ENCODE assay signal across 17 cellular contexts in the genomic region with DNA sequence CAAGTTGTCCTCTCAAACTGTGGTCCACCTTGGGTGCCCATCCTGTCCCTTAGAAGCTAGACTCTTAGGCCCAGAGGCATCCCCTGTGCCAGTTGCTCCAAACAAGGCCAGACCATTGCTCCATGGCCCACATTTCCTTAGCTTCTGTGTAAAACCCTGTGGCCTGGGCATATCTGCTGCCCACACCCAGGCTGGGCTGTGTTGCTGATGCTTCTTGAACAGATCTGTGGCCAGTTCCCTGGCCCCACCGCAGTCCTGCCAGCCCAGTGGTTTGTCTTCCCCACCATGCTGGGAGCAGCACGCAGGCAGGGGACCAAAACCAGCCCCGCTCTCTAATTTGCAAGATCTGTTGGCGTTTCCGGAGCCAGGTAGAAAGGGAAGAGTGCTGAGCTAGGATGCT.
DNase-seq lines count a peak whose midpoint lies in the region; TF ChIP-seq lines count a peak whose summit lies in the region.
"Had no signal": no experiment of that assay in that cellular context is flagged by ENCODE, and none has a peak within 500 bp of the region (broad histone marks: within the 10 kb centered on the region; RNA-seq: fewer than 3 reads in every experiment).

No MANE protein-coding gene starts in this region.

- no peak overlapping the region for H2AK5ac ChIP-seq in H9 (ENCODE audit: insufficient read length, low read length)
- H2AK5ac ChIP-seq in neuronal stem cell (ENCODE audit: low read depth, low read length), result peak overlapping the region; percentile 17

- no peak overlapping the region for H3T11ph ChIP-seq in H9 (ENCODE audit: low read length)

- H3K9ac ChIP-seq in H9 (ENCODE audit: extremely low read depth, insufficient read length, low read length) (no peak overlapping the region), MM.1S (ENCODE audit: low read length) (no peak overlapping the region), iPS-20b (ENCODE audit: low read depth, low read length) (peak overlapping the region; percentile 52; the same call in 1 of the 2 replicates), neuronal stem cell (ENCODE audit: low read depth, low read length, poor library complexity) (no peak overlapping the region)

- H3K36me3 Mint-ChIP-seq in H9 (ENCODE audit: insufficient read depth in 1 of 3, low read depth in 3 of 3) (peaks cover 0 to 1% (median 0%) of the 10 kb centered on the region in 3 experiments; a peak in 3 of 7 replicates), type B pancreatic cell (no peaks in the 10 kb centered on the region)

- H2BK5ac ChIP-seq in H9 (ENCODE audit: insufficient read length, low read length) (no peak overlapping the region), neuronal stem cell (ENCODE audit: low read length) (no peak overlapping the region)

- no peak overlapping the region for H3K4ac ChIP-seq in H9 (ENCODE audit: low read depth, low read length)
- no peak overlapping the region for H3K4ac ChIP-seq in neuronal stem cell (ENCODE audit: low read length)

- H3K27ac Mint-ChIP-seq in H9 (peak overlapping the region in 2 of 3 experiments; percentile 16 to 95; a peak in 2 of 7 replicates), type B pancreatic cell (no peak overlapping the region)
- H3K27ac Mint-ChIP-seq: B cell; CD4-positive, alpha-beta T cell had no signal

- H3K4me1 ChIP-seq in H9 (ENCODE audit: insufficient read depth, low read length) (no peaks in the 10 kb centered on the region), MM.1S (ENCODE audit: low read length) (peaks cover 13% of the 10 kb centered on the region), iPS-20b (ENCODE audit: insufficient read depth, low read length) (peaks cover 20% of the 10 kb centered on the region), neuronal stem cell (ENCODE audit: control insufficient read depth in 2 of 2, insufficient read depth in 1 of 2, low read depth in 1 of 2, low read length in 2 of 2) (peaks cover 3% of the 10 kb centered on the region in 2 donors)

- H3K4me3 ChIP-seq in MM.1S (ENCODE audit: low read length), result no peak overlapping the region
- no peak overlapping the region for H3K4me3 ChIP-seq in iPS-20b (ENCODE audit: low read length)
- H3K4me3 ChIP-seq in neuronal stem cell (ENCODE audit: low read length in 2 of 2), result no peak overlapping the region

- H3K9me2 ChIP-seq in MM.1S (replicated peaks; ENCODE audit: insufficient read depth, low read length), result no peaks in the 10 kb centered on the region

- H3K14ac ChIP-seq in H9 (ENCODE audit: insufficient read depth, low read length) (no peak overlapping the region), neuronal stem cell (ENCODE audit: low read length) (no peak overlapping the region)

- H3K79me1 ChIP-seq in H9 (ENCODE audit: insufficient read depth, low read depth, low read length, poor library complexity, severe bottlenecking), result no peaks in the 10 kb centered on the region
- H3K79me1 ChIP-seq in neuronal stem cell (ENCODE audit: low read depth, low read length), result no peaks in the 10 kb centered on the region

- H4K91ac ChIP-seq in H9 (ENCODE audit: insufficient read length, low read depth, low read length) (no peak overlapping the region), neuronal stem cell (ENCODE audit: low read depth, low read length, poor library complexity) (no peak overlapping the region)

- no peak overlapping the region for H3K18ac ChIP-seq in H9 (ENCODE audit: insufficient read length, low read depth, low read length)
- H3K18ac ChIP-seq in neuronal stem cell (ENCODE audit: low read length), result no peak overlapping the region

- H3K4me3 Mint-ChIP-seq in H9 (no peak overlapping the region; a peak in 1 of 5 replicates), type B pancreatic cell (no peak overlapping the region)
- H3K4me3 Mint-ChIP-seq: B cell; CD4-positive, alpha-beta T cell had no signal

- no peak overlapping the region for H2BK20ac ChIP-seq in H9 (ENCODE audit: low read depth, low read length, poor library complexity, severe bottlenecking)

- H3K4me1 Mint-ChIP-seq in H9 (peaks cover 17 to 28% of the 10 kb centered on the region in 2 experiments), type B pancreatic cell (ENCODE audit: unreplicated experiment) (peaks cover 6% of the 10 kb centered on the region)
- H3K4me1 Mint-ChIP-seq: B cell had no signal

- H3K79me2 ChIP-seq in H9 (ENCODE audit: insufficient read depth, low read length) (no peaks in the 10 kb centered on the region), MM.1S (ENCODE audit: low read length) (no peaks in the 10 kb centered on the region)

- H3K36me3 ChIP-seq in MM.1S (replicated peaks; ENCODE audit: insufficient read depth, low read length), result no peaks in the 10 kb centered on the region
- H3K36me3 ChIP-seq in iPS-20b (ENCODE audit: insufficient read depth, low read depth, low read length), result no peaks in the 10 kb centered on the region
- no peaks in the 10 kb centered on the region for H3K36me3 ChIP-seq in neuronal stem cell (replicated peaks in 1 of 2; ENCODE audit: control insufficient read depth in 2 of 2, insufficient read depth in 2 of 2, low read length in 2 of 2)

- TF ChIP-seq CTCF in H9 (conservative IDR thresholded peaks at IDR 0.05) (no peak), MM.1S (IDR thresholded peaks at IDR 0.05; ENCODE audit: low read length) (no peak), type B pancreatic cell (conservative IDR thresholded peaks at IDR 0.05) (no peak)

- no peaks in the 10 kb centered on the region for H3K9me3 ChIP-seq in H9 (ENCODE audit: control insufficient read depth, low read depth, low read length)
- H3K9me3 ChIP-seq in MM.1S (replicated peaks; ENCODE audit: insufficient read depth, low read length), result no peaks in the 10 kb centered on the region
- H3K9me3 ChIP-seq in iPS-20b (ENCODE audit: insufficient read depth, low read depth, low read length), result no peaks in the 10 kb centered on the region
- H3K9me3 ChIP-seq in neuronal stem cell (replicated peaks in 1 of 2; ENCODE audit: control insufficient read depth in 2 of 2, insufficient read depth in 1 of 2, low read depth in 1 of 2, low read length in 2 of 2), result no peaks in the 10 kb centered on the region

- H3K9me3 Mint-ChIP-seq in H9 (peaks cover 0 to 5% of the 10 kb centered on the region in 2 experiments; a peak in 1 of 5 replicates), type B pancreatic cell (no peaks in the 10 kb centered on the region)
- H3K9me3 Mint-ChIP-seq: CD4-positive, alpha-beta T cell had no signal

- H4K5ac ChIP-seq in H9 (ENCODE audit: insufficient read length, low read depth, low read length), result no peak overlapping the region

- no peaks in the 10 kb centered on the region for H4K20me1 ChIP-seq in H9 (ENCODE audit: control insufficient read depth, insufficient read depth, insufficient read length)
- no peaks in the 10 kb centered on the region for H4K20me1 ChIP-seq in MM.1S (ENCODE audit: insufficient read depth, low read length)

- no CpG with 5 or more reads among the region's 5 CpGs for WGBS in H9 (ENCODE audit: extremely low coverage, insufficient read length, low lambda C conversion rate)
- WGBS in neuronal stem cell (ENCODE audit: extremely low coverage in 2 of 2, insufficient read length in 2 of 2, insufficient replicate concordance in 1 of 2), 2 donors, result no CpG with 5 or more reads among the region's 5 CpGs

- no peak overlapping the region for H2BK15ac ChIP-seq in H9 (ENCODE audit: low read depth, low read length)
- H2BK15ac ChIP-seq in neuronal stem cell (ENCODE audit: low read length), result no peak overlapping the region

- H3K27me3 Mint-ChIP-seq in H9 (ENCODE audit: low read depth), result peaks cover under 1% of the 10 kb centered on the region; the same call in 1 of the 2 replicates
- peaks cover 6% of the 10 kb centered on the region for H3K27me3 Mint-ChIP-seq in type B pancreatic cell

- no peak overlapping the region for H4K8ac ChIP-seq in H9 (replicated peaks; ENCODE audit: insufficient read length, low read depth, low read length)
- no peak overlapping the region for H4K8ac ChIP-seq in neuronal stem cell (ENCODE audit: low read depth, low read length)

- H3K23ac ChIP-seq in H9 (ENCODE audit: insufficient read length, low read depth, low read length) (no peak overlapping the region), neuronal stem cell (ENCODE audit: low read depth, low read length, poor library complexity) (no peak overlapping the region)

- no peak overlapping the region for H3K27ac ChIP-seq in H9 (ENCODE audit: insufficient read length, low read depth, low read length)
- peak overlapping the region; percentile 6; the same call in 1 of the 2 replicates for H3K27ac ChIP-seq in MM.1S (ENCODE audit: low read length)
- H3K27ac ChIP-seq in iPS-20b (ENCODE audit: low read length), result no peak overlapping the region
- no peak overlapping the region for H3K27ac ChIP-seq in neuronal stem cell (replicated peaks; ENCODE audit: low read length)

- H3K27me3 ChIP-seq in H9 (ENCODE audit: insufficient read depth, low read length) (no peaks in the 10 kb centered on the region), MM.1S (replicated peaks; ENCODE audit: insufficient read depth, low read length) (no peaks in the 10 kb centered on the region), iPS-20b (ENCODE audit: insufficient read depth, low read length) (no peaks in the 10 kb centered on the region), neuronal stem cell (ENCODE audit: control insufficient read depth in 3 of 3, insufficient read depth in 3 of 3, low read depth in 1 of 3, low read length in 3 of 3) (no peaks in the 10 kb centered on the region)

- no peak for DNase-seq in H9
- DNase-seq in MM.1S, result no peak
- no peak for DNase-seq in neuronal stem cell (ENCODE audit: low spot score)
- DNase-seq in type B pancreatic cell (ENCODE audit: extremely low spot score, unreplicated experiment), result no peak
- no peak for DNase-seq in NCI-H2196 treated with DMSO at 0.1 percent for 48 hours (lab: John Stamatoyannopoulos, UW; ENCODE audit: unreplicated experiment)
- DNase-seq in DMS79 treated with DMSO at 0.1 percent for 48 hours (lab: John Stamatoyannopoulos, UW), result no peak
- DNase-seq: CD4-positive, alpha-beta T cell; DND-41; KG1; NCI-H1436 treated with DMSO at 0.1 percent for 48 hours; NCI-H2107; NCI-H446; OCI-M1; RPMI8226; SIG-M5 had no signal

- no peaks in the 10 kb centered on the region for H3F3A ChIP-seq in MM.1S (ENCODE audit: insufficient read depth, low read length)

- H2BK120ac ChIP-seq in H9 (ENCODE audit: low read depth, low read length, poor library complexity, severe bottlenecking) (no peak overlapping the region), neuronal stem cell (ENCODE audit: low read depth, low read length) (no peak overlapping the region)

- no peak overlapping the region for H2AFZ ChIP-seq in H9 (ENCODE audit: low read length)
- no peak overlapping the region for H2AFZ ChIP-seq in MM.1S (ENCODE audit: low read length)
- H2AFZ ChIP-seq in neuronal stem cell (ENCODE audit: low read length), result no peak overlapping the region

- H3K23me2 ChIP-seq in H9 (ENCODE audit: insufficient read length, low read depth, low read length, poor library complexity, severe bottlenecking), result no peaks in the 10 kb centered on the region

- H2BK12ac ChIP-seq in H9 (ENCODE audit: insufficient read length, low read depth, low read length) (no peak overlapping the region), neuronal stem cell (ENCODE audit: low read length) (no peak overlapping the region)

- no peak overlapping the region for H3K56ac ChIP-seq in H9 (ENCODE audit: insufficient read length, low read depth, low read length)

- H3K4me2 ChIP-seq in H9 (ENCODE audit: insufficient read depth, insufficient read length, low read length) (no peak overlapping the region), MM.1S (ENCODE audit: low read depth, low read length) (no peak overlapping the region), neuronal stem cell (ENCODE audit: insufficient read depth, low read length, poor library complexity, severe bottlenecking) (no peak overlapping the region)
